8 cellular contexts compared by ENCODE assay signal in genomic region chr5:82010696-82011095, GRCh38.
"Had no signal": no experiment of that assay in that cellular context is flagged by ENCODE, and none has a peak within 500 bp of the region (broad histone marks: within the 10 kb centered on the region; RNA-seq: fewer than 3 reads in every experiment).

No MANE protein-coding gene starts in this region.

- DNase-seq: GM23248, GOT3, H7, H9, HCEC 1CT, HFFc6 had no signal

- H3K9me3 ChIP-seq: HAP-1 had no signal

- H3K27ac ChIP-seq: GM23248 had no signal

- H3K36me3 ChIP-seq: HAP-1 had no signal

- H3K4me3 ChIP-seq: GM23248, GM23338, HAP-1 had no signal
